Comparison of ENCODE assay signal across 1 cellular context in genomic region chr7:24763303-24763901, GRCh38.
TF ChIP-seq lines count a peak whose summit lies in the region.

No MANE protein-coding gene starts in this region.

TF ChIP-seq in K562, 482 proteins besides CTCF, POLR2A, EP300 and RAD21 (continued from another document and continues in another):
- no peak for TF ChIP-seq PCBP1 (IDR thresholded peaks at IDR 0.05; ENCODE audit: low read depth, low read length, poor library complexity, severe bottlenecking)
- TF ChIP-seq NCOA1 (IDR thresholded peaks at IDR 0.05; ENCODE audit: low read depth) = no peak
- no peak for TF ChIP-seq RB1 (IDR thresholded peaks at IDR 0.05; ENCODE audit: low read depth)
- peak; percentile 94 for TF ChIP-seq ATF7 (IDR thresholded peaks at IDR 0.05)
- peak; percentile 78; the same call in 1 of the 2 replicates for TF ChIP-seq FOXJ2 (tag; IDR thresholded peaks at IDR 0.05)
- no peak for TF ChIP-seq ERF (CRISPR knock-in tag; IDR thresholded peaks at IDR 0.05)
- TF ChIP-seq FOXP4 (CRISPR knock-in tag; IDR thresholded peaks at IDR 0.05; ENCODE audit: borderline replicate concordance) = no peak
- peak; percentile 98 for TF ChIP-seq MEF2D (tag; conservative IDR thresholded peaks at IDR 0.05; ENCODE audit: low read depth)
- TF ChIP-seq DIDO1 (tag; IDR thresholded peaks at IDR 0.05; ENCODE audit: low read depth) = no peak
- TF ChIP-seq HNRNPLL (IDR thresholded peaks at IDR 0.05; ENCODE audit: low read depth, low read length, poor library complexity, severe bottlenecking) = no peak
- TF ChIP-seq RBM34 (IDR thresholded peaks at IDR 0.05; ENCODE audit: borderline replicate concordance, insufficient read depth, low read length) = no peak
- TF ChIP-seq ZKSCAN1 (IDR thresholded peaks at IDR 0.05; ENCODE audit: low read depth, low read length) = no peak
- no peak for TF ChIP-seq ZNF212 (CRISPR knock-in tag; IDR thresholded peaks at IDR 0.05)
- TF ChIP-seq CBX8 (IDR thresholded peaks at IDR 0.05; ENCODE audit: borderline replicate concordance, extremely low read depth, low read depth, low read length, poor library complexity, severe bottlenecking) = no peak
- peak; percentile 17; the same call in 1 of the 2 replicates for TF ChIP-seq NCOR1 (IDR thresholded peaks at IDR 0.05)
- no peak for TF ChIP-seq ZNF551 (CRISPR knock-in tag; IDR thresholded peaks at IDR 0.05)
- TF ChIP-seq ZFP91 (CRISPR knock-in tag; IDR thresholded peaks at IDR 0.05) = no peak
- peak; percentile 74 for TF ChIP-seq PBX2 (CRISPR knock-in tag; IDR thresholded peaks at IDR 0.05; ENCODE audit: low read depth)
- TF ChIP-seq PBX2 (tag; conservative IDR thresholded peaks at IDR 0.05; ENCODE audit: low read depth) = peak; percentile 99
- TF ChIP-seq ARNT (IDR thresholded peaks at IDR 0.05) = peak in 1 of 2 experiments; percentile 75; a peak in 1 of 4 replicates
- peak; percentile 87 for TF ChIP-seq MECOM (CRISPR knock-in tag; IDR thresholded peaks at IDR 0.05)
- TF ChIP-seq, protein P1, sequence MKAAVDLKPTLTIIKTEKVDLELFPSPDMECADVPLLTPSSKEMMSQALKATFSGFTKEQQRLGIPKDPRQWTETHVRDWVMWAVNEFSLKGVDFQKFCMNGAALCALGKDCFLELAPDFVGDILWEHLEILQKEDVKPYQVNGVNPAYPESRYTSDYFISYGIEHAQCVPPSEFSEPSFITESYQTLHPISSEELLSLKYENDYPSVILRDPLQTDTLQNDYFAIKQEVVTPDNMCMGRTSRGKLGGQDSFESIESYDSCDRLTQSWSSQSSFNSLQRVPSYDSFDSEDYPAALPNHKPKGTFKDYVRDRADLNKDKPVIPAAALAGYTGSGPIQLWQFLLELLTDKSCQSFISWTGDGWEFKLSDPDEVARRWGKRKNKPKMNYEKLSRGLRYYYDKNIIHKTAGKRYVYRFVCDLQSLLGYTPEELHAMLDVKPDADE (conservative IDR thresholded peaks at IDR 0.05; ENCODE audit: control insufficient read depth, low read depth, low read length) = no peak
- TF ChIP-seq TAF7 (tag; IDR thresholded peaks at IDR 0.05) = no peak
- peak; percentile 62 for TF ChIP-seq SMAD1 (IDR thresholded peaks at IDR 0.05; ENCODE audit: low read depth, low read length, partially characterized antibody)
- no peak for TF ChIP-seq ZNF3 (CRISPR knock-in tag; IDR thresholded peaks at IDR 0.05)
- TF ChIP-seq POLR2H (tag; IDR thresholded peaks at IDR 0.05; ENCODE audit: low read depth) = peak; percentile 44
- no peak for TF ChIP-seq RFX1 (IDR thresholded peaks at IDR 0.05)
- TF ChIP-seq NR3C1 (CRISPR knock-in tag; IDR thresholded peaks at IDR 0.05) = no peak
- TF ChIP-seq CXXC5 (CRISPR knock-in tag; IDR thresholded peaks at IDR 0.05) = peak; percentile 54
- TF ChIP-seq ZNF407 (IDR thresholded peaks at IDR 0.05; ENCODE audit: low read depth) = no peak
- TF ChIP-seq KAT7 (CRISPR knock-in tag; IDR thresholded peaks at IDR 0.05; ENCODE audit: borderline replicate concordance) = peak; percentile 49; the same call in 1 of the 2 replicates
- TF ChIP-seq ZFP36 (IDR thresholded peaks at IDR 0.05; ENCODE audit: low read depth, low read length, partially characterized antibody) = peak; percentile 48
- TF ChIP-seq ZNF583 (CRISPR knock-in tag; IDR thresholded peaks at IDR 0.05) = no peak
- TF ChIP-seq ELF1 (tag; IDR thresholded peaks at IDR 0.05) = 0 out of 2 replicates have a peak, but pooled peaks have one; percentile 14
- TF ChIP-seq NELFE (IDR thresholded peaks at IDR 0.05; ENCODE audit: insufficient read depth, insufficient read length) = no peak
- TF ChIP-seq ZBTB5 (IDR thresholded peaks at IDR 0.05) = no peak
- TF ChIP-seq, protein P2, sequence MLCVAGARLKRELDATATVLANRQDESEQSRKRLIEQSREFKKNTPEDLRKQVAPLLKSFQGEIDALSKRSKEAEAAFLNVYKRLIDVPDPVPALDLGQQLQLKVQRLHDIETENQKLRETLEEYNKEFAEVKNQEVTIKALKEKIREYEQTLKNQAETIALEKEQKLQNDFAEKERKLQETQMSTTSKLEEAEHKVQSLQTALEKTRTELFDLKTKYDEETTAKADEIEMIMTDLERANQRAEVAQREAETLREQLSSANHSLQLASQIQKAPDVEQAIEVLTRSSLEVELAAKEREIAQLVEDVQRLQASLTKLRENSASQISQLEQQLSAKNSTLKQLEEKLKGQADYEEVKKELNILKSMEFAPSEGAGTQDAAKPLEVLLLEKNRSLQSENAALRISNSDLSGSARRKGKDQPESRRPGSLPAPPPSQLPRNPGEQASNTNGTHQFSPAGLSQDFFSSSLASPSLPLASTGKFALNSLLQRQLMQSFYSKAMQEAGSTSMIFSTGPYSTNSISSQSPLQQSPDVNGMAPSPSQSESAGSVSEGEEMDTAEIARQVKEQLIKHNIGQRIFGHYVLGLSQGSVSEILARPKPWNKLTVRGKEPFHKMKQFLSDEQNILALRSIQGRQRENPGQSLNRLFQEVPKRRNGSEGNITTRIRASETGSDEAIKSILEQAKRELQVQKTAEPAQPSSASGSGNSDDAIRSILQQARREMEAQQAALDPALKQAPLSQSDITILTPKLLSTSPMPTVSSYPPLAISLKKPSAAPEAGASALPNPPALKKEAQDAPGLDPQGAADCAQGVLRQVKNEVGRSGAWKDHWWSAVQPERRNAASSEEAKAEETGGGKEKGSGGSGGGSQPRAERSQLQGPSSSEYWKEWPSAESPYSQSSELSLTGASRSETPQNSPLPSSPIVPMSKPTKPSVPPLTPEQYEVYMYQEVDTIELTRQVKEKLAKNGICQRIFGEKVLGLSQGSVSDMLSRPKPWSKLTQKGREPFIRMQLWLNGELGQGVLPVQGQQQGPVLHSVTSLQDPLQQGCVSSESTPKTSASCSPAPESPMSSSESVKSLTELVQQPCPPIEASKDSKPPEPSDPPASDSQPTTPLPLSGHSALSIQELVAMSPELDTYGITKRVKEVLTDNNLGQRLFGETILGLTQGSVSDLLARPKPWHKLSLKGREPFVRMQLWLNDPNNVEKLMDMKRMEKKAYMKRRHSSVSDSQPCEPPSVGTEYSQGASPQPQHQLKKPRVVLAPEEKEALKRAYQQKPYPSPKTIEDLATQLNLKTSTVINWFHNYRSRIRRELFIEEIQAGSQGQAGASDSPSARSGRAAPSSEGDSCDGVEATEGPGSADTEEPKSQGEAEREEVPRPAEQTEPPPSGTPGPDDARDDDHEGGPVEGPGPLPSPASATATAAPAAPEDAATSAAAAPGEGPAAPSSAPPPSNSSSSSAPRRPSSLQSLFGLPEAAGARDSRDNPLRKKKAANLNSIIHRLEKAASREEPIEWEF (CRISPR knock-in tag; IDR thresholded peaks at IDR 0.05) = no peak
- TF ChIP-seq HCFC1 (IDR thresholded peaks at IDR 0.05; ENCODE audit: low read depth, low read length) = 0 out of 2 replicates have a peak, but pooled peaks have one; percentile 21
- TF ChIP-seq RNF2 (IDR thresholded peaks at IDR 0.05) = peak; percentile 87; the same call in 1 of the 2 replicates
